14 cellular contexts compared by ENCODE assay signal in genomic region chr4:150310159-150310895, GRCh38.
DNase-seq lines count a peak whose midpoint lies in the region; ATAC-seq and TF ChIP-seq lines count a peak whose summit lies in the region.
"Had no signal": no experiment of that assay in that cellular context is flagged by ENCODE, and none has a peak within 500 bp of the region (broad histone marks: within the 10 kb centered on the region; RNA-seq: fewer than 3 reads in every experiment).

No MANE protein-coding gene starts in this region.

- in situ Hi-C loops in ACHN (cut with HindIII; ENCODE audit: low pct_ligation_motif_present, low pct_unique_long_range_greater_than_20kb, low sequenced_read_pairs) (no loop called here), mammary epithelial cell (cut with MboI; ENCODE audit: low sequenced_read_pairs in 2 of 2) (no loop called here)

- H2BK5ac ChIP-seq in mesenchymal stem cell (ENCODE audit: low read depth, low read length, poor library complexity, severe bottlenecking), result no peak overlapping the region

- no peak overlapping the region for H2BK15ac ChIP-seq in mesenchymal stem cell (ENCODE audit: low read depth, poor library complexity, severe bottlenecking)

- TF ChIP-seq CTCF in mammary epithelial cell (conservative IDR thresholded peaks at IDR 0.05 in 1 of 2, IDR thresholded peaks at IDR 0.05 in 1 of 2; ENCODE audit: extremely low read depth in 1 of 2, insufficient read depth in 1 of 2, low read depth in 1 of 2, low read length in 2 of 2) (no peak), GM10266 (IDR thresholded peaks at IDR 0.05; ENCODE audit: control insufficient read depth, insufficient read depth, low read depth, missing control alignments) (no peak)

- no peak overlapping the region for H2BK12ac ChIP-seq in mesenchymal stem cell (ENCODE audit: low read length in 2 of 2)

- WGBS in mammary epithelial cell (ENCODE audit: low coverage, missing lambda C conversion rate), result 82% methylated on average over 4 of the region's 4 CpGs
- WGBS in mesenchymal stem cell, result 20% methylated on average over 2 of the region's 4 CpGs

- H3K4me1 ChIP-seq in mammary epithelial cell (ENCODE audit: insufficient read depth, low read length), result peaks cover 32% of the 10 kb centered on the region
- peaks cover 3% of the 10 kb centered on the region for H3K4me1 ChIP-seq in mesenchymal stem cell (ENCODE audit: control insufficient read depth, insufficient read depth, low read depth, low read length)

- H3K23ac ChIP-seq in mesenchymal stem cell (ENCODE audit: low read length in 2 of 2), result no peak overlapping the region

- DNase-seq in ACHN (peak; percentile 59), HT1080 (ENCODE audit: low read depth) (peak; percentile 67), mammary epithelial cell (peak; percentile 23), mesenchymal stem cell (peak; percentile 49), GM10266 (ENCODE audit: extremely low spot score) (no peak)
- DNase-seq: activated B cell treated with CpG ODN at 0.5 μM for 24 hours; activated naive CD8-positive, alpha-beta T cell treated with anti-CD3 and anti-CD28 coated beads, Interleukin-2, amount 10 ng/mL, durations not matched to agents 7 days and 5 days; AML-193; dorsolateral prefrontal cortex; mucosa of descending colon; NCI-H446 treated with DMSO at 0.1 percent for 48 hours had no signal

- H4K20me1 ChIP-seq in mammary epithelial cell (ENCODE audit: insufficient read depth, low read length), result no peaks in the 10 kb centered on the region

- H3K4me2 ChIP-seq in mammary epithelial cell (ENCODE audit: insufficient read depth, low read depth, low read length) (no peak overlapping the region), mesenchymal stem cell (ENCODE audit: low read length, poor library complexity, severe bottlenecking) (no peak overlapping the region)

- CTCF ChIA-PET in mammary epithelial cell (lab: Charles Lee; ENCODE audit: low non-redundant PET), result no interaction called here

- H3K9me3 ChIP-seq in mammary epithelial cell (replicated peaks; ENCODE audit: insufficient read depth, low read length) (no peaks in the 10 kb centered on the region), mesenchymal stem cell (ENCODE audit: control insufficient read depth, low read length) (no peaks in the 10 kb centered on the region)
- H3K9me3 ChIP-seq: mucosa of descending colon had no signal

- H3K79me1 ChIP-seq in mesenchymal stem cell (replicated peaks; ENCODE audit: low read length, poor library complexity, severe bottlenecking), result peaks cover 5% of the 10 kb centered on the region

- dilution Hi-C loops in mammary epithelial cell (cut with HindIII; ENCODE audit: low sequenced_read_pairs), result no loop called here

- intact Hi-C loops in mammary epithelial cell (cut with micrococcal nuclease), result no loop called here

- H3K36me3 ChIP-seq in mammary epithelial cell (ENCODE audit: insufficient read depth, low read length) (no peaks in the 10 kb centered on the region), mesenchymal stem cell (ENCODE audit: control insufficient read depth in 1 of 2, insufficient read depth in 2 of 2, low read depth in 1 of 2, low read length in 2 of 2) (peaks cover 0 to 2% of the 10 kb centered on the region in 2 experiments)

- H3K4ac ChIP-seq in mesenchymal stem cell (ENCODE audit: low read depth in 1 of 2, low read length in 2 of 2), result no peak overlapping the region

- H4K91ac ChIP-seq in mesenchymal stem cell (ENCODE audit: low read length), result no peak overlapping the region

- H2AFZ ChIP-seq in mammary epithelial cell (ENCODE audit: low read depth, low read length), result no peak overlapping the region
- no peak overlapping the region for H2AFZ ChIP-seq in mesenchymal stem cell (ENCODE audit: low read depth, low read length)

- H3K9ac ChIP-seq in mammary epithelial cell (ENCODE audit: insufficient read depth, low read length) (no peak overlapping the region), mesenchymal stem cell (ENCODE audit: low read length) (no peak overlapping the region)

- H3K18ac ChIP-seq in mesenchymal stem cell (ENCODE audit: low read depth in 1 of 2, low read length in 2 of 2), result no peak overlapping the region

- H3K27me3 ChIP-seq in mammary epithelial cell (ENCODE audit: insufficient read depth, low read length) (no peaks in the 10 kb centered on the region), mesenchymal stem cell (ENCODE audit: control insufficient read depth in 1 of 2, insufficient read depth in 1 of 2, low read length in 2 of 2) (no peaks in the 10 kb centered on the region)
- H3K27me3 ChIP-seq: dorsolateral prefrontal cortex had no signal

- no peak overlapping the region for H2BK120ac ChIP-seq in mesenchymal stem cell (ENCODE audit: low read depth, low read length)

- H2AK5ac ChIP-seq in mesenchymal stem cell (ENCODE audit: low read length, severe bottlenecking), result no peak overlapping the region

- H3K27ac ChIP-seq in mammary epithelial cell (ENCODE audit: insufficient read depth, low read depth, low read length), result no peak overlapping the region
- no peak overlapping the region for H3K27ac ChIP-seq in mesenchymal stem cell (ENCODE audit: low read length, poor library complexity, severe bottlenecking)
- H3K27ac ChIP-seq: dorsolateral prefrontal cortex had no signal

- H3K4me3 ChIP-seq in mammary epithelial cell (replicated peaks in 1 of 3; ENCODE audit: insufficient read depth in 1 of 3, low read depth in 2 of 3, low read length in 3 of 3) (no peak overlapping the region), mesenchymal stem cell (ENCODE audit: insufficient read depth in 1 of 2, low read depth in 1 of 2, low read length in 2 of 2) (no peak overlapping the region)
- H3K4me3 ChIP-seq: dorsolateral prefrontal cortex, mucosa of descending colon had no signal

- H3K79me2 ChIP-seq in mammary epithelial cell (ENCODE audit: insufficient read depth, low read length), result no peaks in the 10 kb centered on the region

- ATAC-seq in GM21723 (IDR thresholded peaks at IDR 0.05; ENCODE audit: unreplicated experiment) (no peak), GM21360 (IDR thresholded peaks at IDR 0.05; ENCODE audit: unreplicated experiment) (no peak), HG03571 (IDR thresholded peaks at IDR 0.05; ENCODE audit: unreplicated experiment) (no peak)
- ATAC-seq: mucosa of descending colon had no signal

- H3K14ac ChIP-seq in mesenchymal stem cell (ENCODE audit: low read length in 2 of 2), result no peak overlapping the region

- BruUV-seq in mammary epithelial cell (replicated peaks; lab: Mats Ljungman, UMichigan), result no TSS peak

- H4K8ac ChIP-seq in mesenchymal stem cell (ENCODE audit: low read length), result no peak overlapping the region
